Comparison of ENCODE assay signal across 11 cellular contexts in the genomic region with DNA sequence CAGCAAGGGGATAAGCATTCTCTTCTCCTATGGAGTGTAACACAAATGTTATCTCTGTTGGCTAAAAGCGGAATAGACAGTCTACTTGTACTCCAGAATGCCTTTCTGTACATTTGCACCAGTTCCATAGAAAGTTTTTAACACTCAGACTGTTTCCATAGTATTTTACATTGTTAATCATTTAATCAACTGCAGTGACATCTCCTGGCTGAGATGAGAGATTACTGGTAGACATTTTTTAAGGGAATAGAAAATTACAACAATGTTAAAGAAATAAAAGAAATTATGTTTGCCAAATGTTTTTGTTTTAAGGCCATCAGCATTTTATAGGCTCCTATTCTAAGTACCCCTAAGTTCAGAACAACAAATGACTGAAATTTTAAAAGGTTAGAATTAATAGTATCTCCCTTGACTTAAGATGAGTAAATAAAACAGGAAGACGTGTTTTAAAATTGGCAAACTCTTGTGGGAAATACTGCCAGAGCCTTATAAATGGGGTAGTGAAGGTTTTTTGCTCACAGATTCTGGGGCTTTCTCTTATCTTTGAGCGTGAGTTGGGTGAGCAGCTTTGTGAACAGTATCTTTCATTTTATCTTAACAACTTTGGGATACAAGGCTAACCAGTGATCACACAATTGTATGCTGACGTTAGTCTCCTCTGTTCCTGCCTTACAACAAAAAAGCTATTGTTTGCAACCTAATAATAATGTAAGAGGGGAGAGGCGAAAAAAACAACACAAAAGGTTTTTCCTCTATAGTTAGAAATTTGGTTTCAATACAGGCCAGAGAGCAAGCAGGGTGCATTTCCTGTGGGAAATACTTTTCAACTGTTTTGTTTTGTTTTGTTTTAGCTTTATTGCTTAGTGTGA.
DNase-seq lines count a peak whose midpoint lies in the region; ATAC-seq and TF ChIP-seq lines count a peak whose summit lies in the region.
"Had no signal": no experiment of that assay in that cellular context is flagged by ENCODE, and none has a peak within 500 bp of the region (broad histone marks: within the 10 kb centered on the region; RNA-seq: fewer than 3 reads in every experiment).

No MANE protein-coding gene starts in this region.

- peak overlapping the region in 3 of 5 experiments; percentile 0 to 75 (median 33) for H3K4me3 Mint-ChIP-seq in brain
- H3K4me3 Mint-ChIP-seq: natural killer cell had no signal

- TF ChIP-seq POLR2A in vagina (IDR thresholded peaks at IDR 0.05), result no peak

- H3K27ac ChIP-seq in right atrium auricular region (peak overlapping the region in 1 of 2 donors; percentile 14), vagina (peak overlapping the region; percentile 33)
- H3K27ac ChIP-seq: SJSA1 had no signal

- DNase-seq in right atrium auricular region (ENCODE audit: low spot score) (no peak), Right ventricle myocardium inferior (ENCODE audit: missing footprints) (no peak), kidney tubule cell (ENCODE audit: low spot score) (peak; percentile 3), vagina (ENCODE audit: extremely low spot score in 2 of 2) (no peak), posterior vena cava (ENCODE audit: low spot score) (no peak), left colon (no peak)
- no peak for DNase-seq in NK-92 treated with Interleukin-12 subunit alpha and Interleukin-12 subunit beta, amount 100 ng/mL, for 24 hours (lab: John Stamatoyannopoulos, UW)
- DNase-seq: KG1, natural killer cell had no signal

- H3K27ac Mint-ChIP-seq in brain, result peak overlapping the region; percentile 63 to 81 (median 67)
- H3K27ac Mint-ChIP-seq: natural killer cell had no signal

- peak; percentile 22 to 52 for TF ChIP-seq CTCF in right atrium auricular region (IDR thresholded peaks at IDR 0.05)
- TF ChIP-seq CTCF in brain (conservative IDR thresholded peaks at IDR 0.05), result peak; percentile 53
- peak in 1 of 3 experiments; percentile 32 for TF ChIP-seq CTCF in vagina (IDR thresholded peaks at IDR 0.05)

- peaks cover 60% of the 10 kb centered on the region for H3K4me1 Mint-ChIP-seq in brain
- H3K4me1 Mint-ChIP-seq: natural killer cell had no signal

- no peaks in the 10 kb centered on the region for H3K36me3 Mint-ChIP-seq in brain

- H3K9me3 ChIP-seq in right atrium auricular region (no peaks in the 10 kb centered on the region), vagina (no peaks in the 10 kb centered on the region)
- H3K9me3 ChIP-seq: SJSA1 had no signal

- ATAC-seq in Right ventricle myocardium inferior, result no peak
- no peak for ATAC-seq in left colon
- ATAC-seq: natural killer cell had no signal

- H3K4me3 ChIP-seq in right atrium auricular region, result no peak overlapping the region
- H3K4me3 ChIP-seq in vagina, result no peak overlapping the region
- H3K4me3 ChIP-seq: SJSA1 had no signal

- H3K9me3 Mint-ChIP-seq in brain, result peaks cover 0 to 2% (median 0%) of the 10 kb centered on the region in 5 experiments

- no peaks in the 10 kb centered on the region for H3K27me3 ChIP-seq in right atrium auricular region
- no peaks in the 10 kb centered on the region for H3K27me3 ChIP-seq in vagina
- H3K27me3 ChIP-seq: SJSA1 had no signal

- no peaks in the 10 kb centered on the region for H3K27me3 Mint-ChIP-seq in brain

- H3K4me1 ChIP-seq in right atrium auricular region, result peaks cover 0 to 40% of the 10 kb centered on the region in 2 donors
- peaks cover 34% of the 10 kb centered on the region for H3K4me1 ChIP-seq in vagina

- H3K36me3 ChIP-seq in right atrium auricular region (no peaks in the 10 kb centered on the region), vagina (no peaks in the 10 kb centered on the region)
- H3K36me3 ChIP-seq: SJSA1 had no signal

- intact Hi-C loops in Right ventricle myocardium inferior (cut with DNase I), result loop anchor here (10.0 kb wide), 1 partner anchor 290 kb away; a partner anchor contains a TSS
- intact Hi-C loops in vagina (cut with DNase I), result no loop called here
- intact Hi-C loops in posterior vena cava (cut with DNase I), result no loop called here
- intact Hi-C loops in left colon (cut with DNase I, micrococcal nuclease), result no loop called here
